Comparison of ENCODE assay signal across 1 cellular context in genomic region chr2:199467462-199467822, GRCh38.
TF ChIP-seq lines count a peak whose summit lies in the region.

No MANE protein-coding gene starts in this region.

TF ChIP-seq in GM23338, 12 proteins besides CTCF, POLR2A, EP300 and RAD21:
- TF ChIP-seq ZNF462 (CRISPR knock-in tag; IDR thresholded peaks at IDR 0.05) = no peak
- TF ChIP-seq CREB1 (CRISPR knock-in tag; IDR thresholded peaks at IDR 0.05; ENCODE audit: low read depth) = no peak
- no peak for TF ChIP-seq REST (IDR thresholded peaks at IDR 0.05; ENCODE audit: unreplicated experiment)
- TF ChIP-seq ZNF331 (CRISPR knock-in tag; IDR thresholded peaks at IDR 0.05; ENCODE audit: low read depth) = no peak
